ENCODE assay signal across 8 cellular contexts in genomic region chr11:125902315-125902926, GRCh38. TPM values are rescaled to one million over a fixed set of nuclear protein-coding genes. Genes with fewer than 3 reads are reported as not detected.
DNase-seq lines count a peak whose midpoint lies in the region; ATAC-seq and TF ChIP-seq lines count a peak whose summit lies in the region.

No MANE protein-coding gene starts in this region.

- ATAC-seq in natural killer cell treated with Interleukin-12 subunit alpha and Interleukin-12 subunit beta and Interleukin-15 and Interleukin-18, amount 100 ng/mL, for 72 hours = peak in 1 of 2 donors; percentile 54
- no peak for ATAC-seq in GM19455 (IDR thresholded peaks at IDR 0.05; ENCODE audit: unreplicated experiment)

- POLR2A ChIA-PET in Caco-2 (lab: Charles Lee) = interaction anchor here (0.9 to 1.3 kb wide), 3 partner anchors 15 to 310 kb away, joined by 5 to 8 read pairs (median 6); partner anchors contain the start of genes FAM118B, HYLS1 and RPUSD4

- H3K4me1 ChIP-seq in Caco-2 = peaks cover 5% of the 10 kb centered on the region; the same call in 1 of the 2 replicates

- no peaks in the 10 kb centered on the region for H3K27me3 ChIP-seq in Caco-2 (replicated peaks; ENCODE audit: control insufficient read depth, insufficient read depth, low read length)
- H3K27me3 ChIP-seq in dorsolateral prefrontal cortex = peaks cover 0 to 13% (median 0%) of the 10 kb centered on the region in 45 donors

- H3K9me3 ChIP-seq in Caco-2 = 0 out of 2 replicates have a peak, but pooled peaks cover 2% of the 10 kb centered on the region

- TF ChIP-seq CTCF in Caco-2 (IDR thresholded peaks at IDR 0.05; ENCODE audit: insufficient read depth in 1 of 2, low read depth in 1 of 2, low read length in 1 of 2, severe bottlenecking in 1 of 2, unreplicated experiment in 1 of 2) = no peak
- no peak for TF ChIP-seq CTCF in NB4 (IDR thresholded peaks at IDR 0.05; ENCODE audit: low read depth, low read length)
- no peak for TF ChIP-seq CTCF in dorsolateral prefrontal cortex (IDR thresholded peaks at IDR 0.05 in 54 of 56, conservative IDR thresholded peaks at IDR 0.05 in 2 of 56; ENCODE audit: low read depth in 1 of 56, partially characterized antibody in 56 of 56)

- H3K9me3 Mint-ChIP-seq in Caco-2 (ENCODE audit: unreplicated experiment) = peaks cover 7% of the 10 kb centered on the region
- no peaks in the 10 kb centered on the region for H3K9me3 Mint-ChIP-seq in natural killer cell treated with Interleukin-12 subunit alpha and Interleukin-12 subunit beta and Interleukin-15 and Interleukin-18, amount 100 ng/mL, for 72 hours

- peak overlapping the region; percentile 99 for H3K4me3 Mint-ChIP-seq in Caco-2 (ENCODE audit: unreplicated experiment)
- peak overlapping the region; percentile 96 for H3K4me3 Mint-ChIP-seq in natural killer cell treated with Interleukin-12 subunit alpha and Interleukin-12 subunit beta and Interleukin-15 and Interleukin-18, amount 100 ng/mL, for 72 hours

- CTCF ChIA-PET in Caco-2 (lab: Charles Lee) = interaction anchor here (0.5 to 1.1 kb wide), 4 partner anchors 10 to 1591 kb away, joined by 3 to 6 read pairs (median 4); partner anchors contain the start of gene HYLS1

- H3K27ac Mint-ChIP-seq in Caco-2 (ENCODE audit: unreplicated experiment) = peak overlapping the region; percentile 94
- H3K27ac Mint-ChIP-seq in natural killer cell treated with Interleukin-12 subunit alpha and Interleukin-12 subunit beta and Interleukin-15 and Interleukin-18, amount 100 ng/mL, for 72 hours = peak overlapping the region; percentile 83 to 99

- peaks cover 17% of the 10 kb centered on the region for H3K36me3 Mint-ChIP-seq in Caco-2 (ENCODE audit: insufficient read depth, unreplicated experiment)
- peaks cover 20% of the 10 kb centered on the region for H3K36me3 Mint-ChIP-seq in natural killer cell treated with Interleukin-12 subunit alpha and Interleukin-12 subunit beta and Interleukin-15 and Interleukin-18, amount 100 ng/mL, for 72 hours

- DNase-seq in Caco-2 = no peak
- DNase-seq in NB4 (ENCODE audit: low read depth) = no peak
- no peak for DNase-seq in dorsolateral prefrontal cortex
- DNase-seq in natural killer cell treated with Interleukin-12 subunit alpha and Interleukin-12 subunit beta and Interleukin-15 and Interleukin-18, amount 100 ng/mL, for 72 hours (ENCODE audit: low spot score) = no peak
- no peak for DNase-seq in mesenteric fat pad (ENCODE audit: low spot score)
- DNase-seq in D341Med (ENCODE audit: low spot score) = no peak
- DNase-seq in NCI-H1105 treated with DMSO at 0.1 percent for 48 hours (lab: John Stamatoyannopoulos, UW) = no peak

- TSS peak; percentile 76 for BruUV-seq in Caco-2 (replicated peaks; lab: Mats Ljungman, UMichigan)

- H3K36me3 ChIP-seq in Caco-2 (ENCODE audit: control insufficient read depth, insufficient read depth, low read length) = no peaks in the 10 kb centered on the region

- TF ChIP-seq POLR2A in NB4 (IDR thresholded peaks at IDR 0.05; ENCODE audit: extremely low read depth, insufficient read length) = no peak

- intact Hi-C loops in Caco-2 (cut with micrococcal nuclease; ENCODE audit: unreplicated experiment) = no loop called here
- intact Hi-C loops in dorsolateral prefrontal cortex (cut with DNase I) = loop anchor here in 1 of 2 donors (2.0 kb wide), 1 partner anchor 14 kb away; no protein-coding TSS in a partner anchor

- H3K4me3 ChIP-seq in Caco-2 (ENCODE audit: low read depth, low read length) (peak overlapping the region; percentile 56), NB4 (ENCODE audit: low read depth, low read length) (peak overlapping the region; percentile 92), dorsolateral prefrontal cortex (peak overlapping the region; percentile 50 to 94 (median 79))

- peak overlapping the region in 53 of 59 donors; percentile 7 to 96 (median 80) for H3K27ac ChIP-seq in dorsolateral prefrontal cortex

- peaks cover 15% of the 10 kb centered on the region for H3K4me1 Mint-ChIP-seq in Caco-2 (ENCODE audit: low read depth, unreplicated experiment)
- peaks cover 19 to 24% of the 10 kb centered on the region in 2 donors for H3K4me1 Mint-ChIP-seq in natural killer cell treated with Interleukin-12 subunit alpha and Interleukin-12 subunit beta and Interleukin-15 and Interleukin-18, amount 100 ng/mL, for 72 hours (ENCODE audit: low read depth in 2 of 2)

- peaks cover 5% of the 10 kb centered on the region for H3K27me3 Mint-ChIP-seq in Caco-2 (ENCODE audit: insufficient read depth, unreplicated experiment)
- H3K27me3 Mint-ChIP-seq in natural killer cell treated with Interleukin-12 subunit alpha and Interleukin-12 subunit beta and Interleukin-15 and Interleukin-18, amount 100 ng/mL, for 72 hours = peaks cover 13 to 15% of the 10 kb centered on the region in 2 donors

RNA-seq across cellular contexts. Expression of gene PUS3, which starts 0.6 kb away (rescaled TPM):
- total RNA-seq in Caco-2 (2022) (19.9 and 22.4 TPM in 2 replicates), dorsolateral prefrontal cortex (10 to 100 TPM in 20 of 120 experiments, 1 to 10 TPM in 100; 3.9 to 13.9 (median 7.6) TPM), mesenteric fat pad (12.1 TPM)
- total RNA-seq in natural killer cell treated with Interleukin-12 subunit alpha and Interleukin-12 subunit beta and Interleukin-15 and Interleukin-18, amount 100 ng/mL, for 72 hours = 10 to 100 TPM; 11.6 to 12.9 TPM

RNA-seq across cellular contexts. Expression of gene DDX25, which starts 1.9 kb away (rescaled TPM):
- not detected in 2 replicates for total RNA-seq in Caco-2 (2022)
- 10 to 100 TPM; 15.1 to 53.1 (median 36.7) TPM for total RNA-seq in dorsolateral prefrontal cortex
- not detected for total RNA-seq in natural killer cell treated with Interleukin-12 subunit alpha and Interleukin-12 subunit beta and Interleukin-15 and Interleukin-18, amount 100 ng/mL, for 72 hours
- total RNA-seq in mesenteric fat pad = not detected

RNA-seq across cellular contexts. Expression of gene HYLS1, which starts 15.0 kb away (rescaled TPM):
- total RNA-seq in Caco-2 (2022) (2.0 and 2.5 TPM in 2 replicates), dorsolateral prefrontal cortex (10 to 100 TPM in 39 of 120 experiments, 1 to 10 TPM in 81; 4.1 to 13.5 (median 9.1) TPM), mesenteric fat pad (3.7 TPM)
- total RNA-seq in natural killer cell treated with Interleukin-12 subunit alpha and Interleukin-12 subunit beta and Interleukin-15 and Interleukin-18, amount 100 ng/mL, for 72 hours = 1 to 10 TPM; 6.4 to 8.4 TPM

RNA-seq across cellular contexts. Expression of gene VSIG10L2, which starts 43.4 kb away (rescaled TPM):
- total RNA-seq in Caco-2 (2022) (not detected in 2 replicates), dorsolateral prefrontal cortex (under 1 TPM in 2 of 120 experiments, not detected in 118; 0.09 to 0.11 TPM), mesenteric fat pad (not detected)
- not detected for total RNA-seq in natural killer cell treated with Interleukin-12 subunit alpha and Interleukin-12 subunit beta and Interleukin-15 and Interleukin-18, amount 100 ng/mL, for 72 hours

Comparison
In these comparisons a context has a peak if more than half of its experiments do, and no peak if none do; other contexts are left out.
1. RNA of gene DDX25, which starts 1.9 kb away (total RNA-seq): 15.1 to 53.1 TPM in dorsolateral prefrontal cortex; not detected in Caco-2, not detected in mesenteric fat pad (single experiment) and not detected in natural killer cell treated with Interleukin-12 subunit alpha and Interleukin-12 subunit beta and Interleukin-15 and Interleukin-18, amount 100 ng/mL, for 72 hours; every median in the first group is over 10 times any median in the second.
2. Peak in every context shown above with its lines, with median percentiles within 50 percentile points of each other: H3K4me3 ChIP-seq.